Comparison of ENCODE assay signal across 20 cellular contexts in the genomic region with DNA sequence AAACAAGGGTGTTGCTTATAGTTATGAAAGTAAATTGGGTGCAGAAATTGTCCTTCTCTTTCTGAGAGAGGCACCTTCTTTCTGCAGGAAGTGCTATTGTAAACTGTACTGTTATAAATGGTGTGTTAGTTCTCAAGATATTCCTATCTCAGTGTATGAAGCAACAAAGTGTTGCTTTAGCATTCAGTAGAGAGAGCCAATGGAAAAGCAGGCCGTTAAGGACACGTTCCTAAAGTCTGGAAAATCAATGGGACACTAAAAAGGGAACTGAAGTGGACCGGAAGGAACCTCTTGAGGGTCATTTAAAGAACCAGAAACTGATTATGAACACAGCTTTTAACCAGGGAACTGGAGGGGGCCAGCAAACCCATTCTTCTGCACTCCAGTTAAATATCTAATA.
"Had no signal": no experiment of that assay in that cellular context is flagged by ENCODE, and none has a peak within 500 bp of the region (broad histone marks: within the 10 kb centered on the region; RNA-seq: fewer than 3 reads in every experiment).

No MANE protein-coding gene starts in this region.

- H3K4me3 ChIP-seq: cardiac muscle cell, lung, psoas muscle, right lobe of liver, testis, upper lobe of left lung had no signal

- H3K4me1 ChIP-seq: foreskin keratinocyte, psoas muscle, right lobe of liver, testis had no signal

- H3K9me3 ChIP-seq: psoas muscle, right lobe of liver, testis, upper lobe of left lung had no signal

- H3K27ac ChIP-seq: cardiac muscle cell, foreskin keratinocyte, psoas muscle, right lobe of liver had no signal

- DNase-seq: activated B cell treated with CpG ODN at 0.5 μM for 24 hours; activated CD4-positive, alpha-beta memory T cell treated with anti-CD3 and anti-CD28 coated beads, Interleukin-2, amount 10 ng/mL, durations not matched to agents 7 days and 5 days; activated CD4-positive, alpha-beta T cell treated with anti-CD3 and anti-CD28 coated beads for 4 hours; activated CD8-positive, alpha-beta memory T cell treated with anti-CD3 and anti-CD28 coated beads, Interleukin-2, amount 10 ng/mL, durations not matched to agents 7 days and 5 days; dorsolateral prefrontal cortex; foreskin keratinocyte; glutamatergic neuron; hippocampal formation; left cardiac atrium; midbrain; psoas muscle; right lobe of liver; small intestine; stimulated activated CD4-positive, alpha-beta T cell treated with anti-CD3 and anti-CD28 coated beads, Interleukin-4, amount 100 ng/mL, for 1 hour; testis; upper lobe of left lung had no signal

- H3K27me3 ChIP-seq: cardiac muscle cell, dorsolateral prefrontal cortex, foreskin keratinocyte, right lobe of liver, testis, upper lobe of left lung had no signal

- ATAC-seq: activated CD8-positive, alpha-beta memory T cell treated with anti-CD3 and anti-CD28 coated beads, Interleukin-2, amount 10 ng/mL, durations not matched to agents 7 days and 5 days; foreskin keratinocyte; left cardiac atrium; psoas muscle; right lobe of liver; stimulated activated effector memory CD8-positive, alpha-beta T cell treated with anti-CD3 and anti-CD28 coated beads, Interleukin-12 subunit alpha, Interleukin-12 subunit beta, amount 100 ng/mL, for 72 hours had no signal

- FAIRE-seq: islet of Langerhans, small intestine had no signal

- H3K36me3 ChIP-seq: cardiac muscle cell, right lobe of liver, upper lobe of left lung had no signal
